Comparison of ENCODE assay signal across 8 cellular contexts in the genomic region with DNA sequence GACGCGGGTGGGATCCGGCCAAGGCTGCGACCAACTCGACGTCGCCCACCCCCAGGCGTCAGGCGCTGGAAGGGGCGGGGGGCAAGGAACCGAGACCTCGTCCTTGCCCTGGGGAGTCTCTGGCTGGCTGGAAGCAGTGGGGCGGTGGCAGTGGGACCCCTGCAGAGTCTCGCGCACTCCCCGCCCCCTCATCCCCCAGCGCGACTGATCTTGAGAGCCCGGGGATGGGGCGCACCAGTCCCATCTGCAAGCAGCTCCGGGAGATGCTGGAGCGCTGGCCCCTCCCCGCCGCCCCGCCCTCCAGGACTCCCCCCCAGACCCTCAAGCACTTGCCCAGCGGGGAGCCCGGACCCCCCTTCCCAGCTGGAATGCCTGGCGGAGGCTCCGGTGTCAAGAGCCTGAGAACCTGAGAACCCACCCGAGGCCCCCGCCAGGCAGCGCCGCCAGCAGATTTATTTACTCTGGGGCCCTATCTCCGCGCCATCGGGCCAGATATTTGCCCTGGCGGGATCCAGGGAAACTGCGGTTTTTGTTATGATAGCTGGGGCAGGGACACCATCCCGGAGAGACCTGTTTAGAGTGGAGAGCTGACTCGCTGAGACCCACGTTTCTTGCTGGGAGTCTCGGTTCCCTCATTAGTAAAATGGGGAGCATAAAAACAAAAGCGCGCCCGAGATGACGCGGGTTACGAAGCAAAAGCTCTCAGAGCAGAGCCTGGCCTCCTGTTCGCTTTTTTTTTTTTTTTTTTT. TPM values are rescaled to one million over a fixed set of nuclear protein-coding genes. Genes with fewer than 3 reads are reported as not detected.
DNase-seq lines count a peak whose midpoint lies in the region; ATAC-seq and TF ChIP-seq lines count a peak whose summit lies in the region.

No MANE protein-coding gene starts in this region.

- H3K9me3 ChIP-seq in SJCRH30 (replicated peaks) (peaks cover 11% of the 10 kb centered on the region), stomach (peaks cover 14 to 27% (median 26%) of the 10 kb centered on the region in 4 donors)

- intact Hi-C loops in stomach (cut with DNase I; ENCODE audit: low total_unique reads): no loop called here

- H3K27ac ChIP-seq in SJCRH30 (peak overlapping the region; percentile 36), stomach (peak overlapping the region; percentile 54 to 72 (median 66))

- H3K4me1 ChIP-seq in SJCRH30: peaks cover 4% of the 10 kb centered on the region; the same call in 1 of the 2 replicates
- peaks cover 17 to 26% (median 22%) of the 10 kb centered on the region in 4 donors for H3K4me1 ChIP-seq in stomach

- H3K27me3 ChIP-seq in SJCRH30 (no peaks in the 10 kb centered on the region), stomach (peaks cover 0 to 59% (median 18%) of the 10 kb centered on the region in 3 donors)

- TF ChIP-seq CTCF in foreskin fibroblast (IDR thresholded peaks at IDR 0.05; ENCODE audit: low read depth, low read length) (no peak), stomach (IDR thresholded peaks at IDR 0.05) (peak in 2 of 7 experiments; percentile 7 to 23)

- WGBS in stomach, 5 donors: 1 to 3% (median 2%) methylated on average over 28 to 49 of the region's 49 CpGs

- no peak for TF ChIP-seq EP300 in stomach (IDR thresholded peaks at IDR 0.05)

- DNase-seq in activated naive CD4-positive, alpha-beta T cell treated with Interleukin-2 at 50 U/mL for 16 hours: peak; percentile 14
- DNase-seq in activated naive CD4-positive, alpha-beta T cell treated with anti-CD3 and anti-CD28 coated beads, Interleukin-2, amount 50 U/mL, for 16 hours: no peak
- DNase-seq in SJCRH30 (peak; percentile 84), foreskin fibroblast (peak in 1 of 2 donors; percentile 28), stomach (peak; percentile 63), cerebellum (ENCODE audit: low spot score) (no peak)

- H3K4me3 ChIP-seq in SJCRH30: peak overlapping the region; percentile 56
- H3K4me3 ChIP-seq in foreskin fibroblast (ENCODE audit: low read depth in 1 of 2, low read length in 2 of 2): peak overlapping the region; percentile 27 to 41
- H3K4me3 ChIP-seq in stomach: peak overlapping the region; percentile 36 to 55 (median 40)

- H3K36me3 ChIP-seq in SJCRH30 (no peaks in the 10 kb centered on the region), stomach (no peaks in the 10 kb centered on the region)

- ATAC-seq in GM21825 (IDR thresholded peaks at IDR 0.05; ENCODE audit: unreplicated experiment) (no peak), HG03460 (IDR thresholded peaks at IDR 0.05; ENCODE audit: unreplicated experiment) (no peak)

- TF ChIP-seq POLR2A in stomach (IDR thresholded peaks at IDR 0.05): no peak

RNA-seq across cellular contexts. Expression of gene PRRT1B, which starts 1.2 kb away (rescaled TPM):
- not detected in 2 replicates for total RNA-seq in SJCRH30 (2014; rRNA removed; shearing (Covaris generic))
- 10 to 100 TPM in 1 of 5 donors, 1 to 10 TPM in 1, under 1 TPM in 1, not detected in 2; 0.73 to 10.9 (median 1.8) TPM for total RNA-seq in stomach
- polyA plus RNA-seq in stomach: 1 to 10 TPM in 2 of 3 donors, under 1 TPM in 1; 0.48 to 3.7 (median 1.4) TPM
- not detected for total RNA-seq in cerebellum

RNA-seq across cellular contexts. Expression of gene UCK1, which starts 15.4 kb away (rescaled TPM):
- 49.2 and 54.3 TPM in 2 replicates for total RNA-seq in SJCRH30 (2014; rRNA removed; shearing (Covaris generic))
- total RNA-seq in stomach: 100 to 1,000 TPM in 1 of 5 donors, 10 to 100 TPM in 3, 1 to 10 TPM in 1; 9.9 to 143 (median 37.9) TPM
- 10 to 100 TPM; 23.2 to 34.1 (median 29.2) TPM for polyA plus RNA-seq in stomach
- 14.9 TPM for total RNA-seq in cerebellum

RNA-seq across cellular contexts. Expression of gene POMT1, which starts 43.8 kb away (rescaled TPM):
- 23.0 and 25.6 TPM in 2 replicates for total RNA-seq in SJCRH30 (2014; rRNA removed; shearing (Covaris generic))
- 10 to 100 TPM in 3 of 5 donors, 1 to 10 TPM in 2; 3.5 to 59.7 (median 15.4) TPM for total RNA-seq in stomach
- polyA plus RNA-seq in stomach: 10 to 100 TPM in 2 of 3 donors, 1 to 10 TPM in 1; 8.7 to 20.3 (median 18.0) TPM
- total RNA-seq in cerebellum: 51.0 TPM

Comparison
In these comparisons a context has a peak if more than half of its experiments do, and no peak if none do; other contexts are left out.
1. DNase-seq: peak in activated naive CD4-positive, alpha-beta T cell treated with Interleukin-2 at 50 U/mL for 16 hours (single experiment), SJCRH30 (2 of 2) and stomach (single experiment); none in activated naive CD4-positive, alpha-beta T cell treated with anti-CD3 and anti-CD28 coated beads, Interleukin-2, amount 50 U/mL, for 16 hours (single experiment) and cerebellum (single experiment).
2. Peak in every context shown above with its lines, with median percentiles within 50 percentile points of each other: H3K4me3 ChIP-seq.